17 cellular contexts compared by ENCODE assay signal in the genomic region with DNA sequence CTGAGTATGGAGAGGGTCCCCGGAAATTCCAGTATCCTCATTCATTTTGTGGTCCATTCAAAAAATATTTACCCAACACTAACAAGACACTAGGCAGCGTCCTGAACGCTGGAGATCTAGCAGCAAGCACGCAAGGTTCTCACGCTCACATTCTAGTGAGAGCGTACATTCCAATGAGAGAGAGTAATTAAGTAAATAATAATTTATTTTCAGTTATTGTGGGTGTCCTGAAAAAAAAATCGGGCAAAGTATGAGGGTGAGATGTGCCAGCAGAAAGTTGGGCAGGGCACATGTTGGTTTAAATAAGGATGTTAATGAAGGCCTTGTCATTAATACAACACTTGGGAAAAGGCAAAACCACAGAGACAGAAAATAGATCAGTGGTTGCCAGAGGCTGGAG. TPM values are rescaled to one million over a fixed set of nuclear protein-coding genes. Genes with fewer than 3 reads are reported as not detected.
DNase-seq lines count a peak whose midpoint lies in the region; ATAC-seq and TF ChIP-seq lines count a peak whose summit lies in the region.
"Had no signal": no experiment of that assay in that cellular context is flagged by ENCODE, and none has a peak within 500 bp of the region (broad histone marks: within the 10 kb centered on the region; RNA-seq: fewer than 3 reads in every experiment).

No MANE protein-coding gene starts in this region.

- no peaks in the 10 kb centered on the region for H3K27me3 ChIP-seq in CD8-positive, alpha-beta memory T cell (ENCODE audit: insufficient read depth, low read length, poor library complexity, severe bottlenecking)
- H3K27me3 ChIP-seq in body of pancreas: no peaks in the 10 kb centered on the region
- H3K27me3 ChIP-seq in mesenchymal stem cell (ENCODE audit: control insufficient read depth in 1 of 2, insufficient read depth in 1 of 2, low read length in 2 of 2): no peaks in the 10 kb centered on the region

- no peak overlapping the region for H2BK5ac ChIP-seq in mesenchymal stem cell (ENCODE audit: low read depth, low read length, poor library complexity, severe bottlenecking)

- WGBS in body of pancreas, 2 donors: 60 to 65% methylated on average over 7 of the region's 7 CpGs
- WGBS in mesenchymal stem cell: 49% methylated on average over 7 of the region's 7 CpGs

- no peak overlapping the region for H2BK15ac ChIP-seq in mesenchymal stem cell (ENCODE audit: low read depth, poor library complexity, severe bottlenecking)

- H3K4me3 ChIP-seq in CD8-positive, alpha-beta memory T cell (ENCODE audit: low read length): no peak overlapping the region
- H3K4me3 ChIP-seq in body of pancreas: no peak overlapping the region
- no peak overlapping the region for H3K4me3 ChIP-seq in mesenchymal stem cell (ENCODE audit: insufficient read depth in 1 of 2, low read depth in 1 of 2, low read length in 2 of 2)
- H3K4me3 ChIP-seq: prostate gland had no signal

- TF ChIP-seq CTCF in body of pancreas (IDR thresholded peaks at IDR 0.05): no peak

- H3K4me1 Mint-ChIP-seq in CD8-positive, alpha-beta memory T cell: peaks cover 15 to 28% (median 20%) of the 10 kb centered on the region in 3 donors

- H3K23ac ChIP-seq in mesenchymal stem cell (ENCODE audit: low read length in 2 of 2): no peak overlapping the region

- TF ChIP-seq POLR2A in body of pancreas (IDR thresholded peaks at IDR 0.05): peak in 1 of 3 donors; percentile 30

- no peak overlapping the region for H3K27ac ChIP-seq in CD8-positive, alpha-beta memory T cell (ENCODE audit: low read depth, low read length)
- H3K27ac ChIP-seq in body of pancreas (peak overlapping the region in 3 of 4 donors; percentile 32 to 78 (median 48)), mesenchymal stem cell (ENCODE audit: low read length, poor library complexity, severe bottlenecking) (peak overlapping the region; percentile 91)
- H3K27ac ChIP-seq: prostate gland had no signal

- H4K8ac ChIP-seq in mesenchymal stem cell (ENCODE audit: low read length): no peak overlapping the region

- no peak overlapping the region for H3K4me2 ChIP-seq in mesenchymal stem cell (ENCODE audit: low read length, poor library complexity, severe bottlenecking)

- peak overlapping the region; percentile 22 for H2BK120ac ChIP-seq in mesenchymal stem cell (ENCODE audit: low read depth, low read length)

- H3K4me3 Mint-ChIP-seq in CD8-positive, alpha-beta memory T cell: no peak overlapping the region
- H3K4me3 Mint-ChIP-seq: activated CD4-positive, alpha-beta T cell treated with anti-CD3 and anti-CD28 coated beads for 36 hours; stimulated activated naive CD8-positive, alpha-beta T cell treated with anti-CD3 and anti-CD28 coated beads, Interleukin-15, amount 100 ng/mL, for 72 hours had no signal

- CTCF ChIA-PET in CD8-positive, alpha-beta memory T cell (lab: Charles Lee): no interaction called here

- no peaks in the 10 kb centered on the region for H3K27me3 Mint-ChIP-seq in CD8-positive, alpha-beta memory T cell
- H3K27me3 Mint-ChIP-seq: activated CD4-positive, alpha-beta T cell treated with anti-CD3 and anti-CD28 coated beads for 36 hours; stimulated activated naive CD8-positive, alpha-beta T cell treated with anti-CD3 and anti-CD28 coated beads, Interleukin-15, amount 100 ng/mL, for 72 hours had no signal

- intact Hi-C loops in body of pancreas (cut with DNase I): no loop called here

- no peak overlapping the region for H3K14ac ChIP-seq in mesenchymal stem cell (ENCODE audit: low read length in 2 of 2)

- H3K79me1 ChIP-seq in mesenchymal stem cell (replicated peaks; ENCODE audit: low read length, poor library complexity, severe bottlenecking): peaks cover 1% of the 10 kb centered on the region

- H2AK5ac ChIP-seq in mesenchymal stem cell (ENCODE audit: low read length, severe bottlenecking): no peak overlapping the region

- no peak for DNase-seq in CD8-positive, alpha-beta memory T cell
- DNase-seq in M059J (ENCODE audit: low read depth): peak; percentile 44
- DNase-seq in body of pancreas: peak in 3 of 4 donors; percentile 35 to 38 (median 37)
- DNase-seq in mesenchymal stem cell: peak; percentile 88
- no peak for DNase-seq in NCI-H446 treated with DMSO at 0.1 percent for 48 hours (lab: John Stamatoyannopoulos, UW)
- no peak for DNase-seq in activated CD8-positive, alpha-beta memory T cell treated with anti-CD3 and anti-CD28 coated beads, Interleukin-2, amount 50 U/mL, for 4 hours
- DNase-seq: activated CD4-positive, alpha-beta T cell treated with anti-CD3 and anti-CD28 coated beads for 36 hours; AML-193; caudate nucleus; erythroblast; GF-D8; NCI-H187; stimulated activated CD4-positive, alpha-beta T cell treated with anti-CD3 and anti-CD28 coated beads, Interleukin-2, amount 100 ng/mL, for 48 hours; stimulated activated naive CD8-positive, alpha-beta T cell treated with anti-CD3 and anti-CD28 coated beads, Interleukin-15, amount 100 ng/mL, for 72 hours had no signal

- peaks cover 20% of the 10 kb centered on the region for H3K4me1 ChIP-seq in CD8-positive, alpha-beta memory T cell (ENCODE audit: insufficient read depth, low read length)
- peaks cover 19% of the 10 kb centered on the region for H3K4me1 ChIP-seq in body of pancreas
- H3K4me1 ChIP-seq in mesenchymal stem cell (ENCODE audit: control insufficient read depth, insufficient read depth, low read depth, low read length): peaks cover 9% of the 10 kb centered on the region
- H3K4me1 ChIP-seq: prostate gland had no signal

- H2AFZ ChIP-seq in mesenchymal stem cell (ENCODE audit: low read depth, low read length): no peak overlapping the region

- H3K27ac Mint-ChIP-seq in CD8-positive, alpha-beta memory T cell: peak overlapping the region in 5 of 8 donors; percentile 6 to 50 (median 43)
- H3K27ac Mint-ChIP-seq: activated CD4-positive, alpha-beta T cell treated with anti-CD3 and anti-CD28 coated beads for 36 hours; stimulated activated naive CD8-positive, alpha-beta T cell treated with anti-CD3 and anti-CD28 coated beads, Interleukin-15, amount 100 ng/mL, for 72 hours had no signal

- H2BK12ac ChIP-seq in mesenchymal stem cell (ENCODE audit: low read length in 2 of 2): no peak overlapping the region

- peaks cover 0 to 3% (median 0%) of the 10 kb centered on the region in 3 donors for H3K36me3 Mint-ChIP-seq in CD8-positive, alpha-beta memory T cell

- ATAC-seq in body of pancreas: peak; percentile 84
- no peak for ATAC-seq in GM21619 (IDR thresholded peaks at IDR 0.05; ENCODE audit: unreplicated experiment)
- ATAC-seq in HG03196 (IDR thresholded peaks at IDR 0.05; ENCODE audit: unreplicated experiment): no peak
- ATAC-seq: activated CD4-positive, alpha-beta T cell treated with anti-CD3 and anti-CD28 coated beads for 36 hours; stimulated activated naive CD8-positive, alpha-beta T cell treated with anti-CD3 and anti-CD28 coated beads, Interleukin-15, amount 100 ng/mL, for 72 hours had no signal

- H3K36me3 ChIP-seq in CD8-positive, alpha-beta memory T cell (ENCODE audit: insufficient read depth, low read length): no peaks in the 10 kb centered on the region
- no peaks in the 10 kb centered on the region for H3K36me3 ChIP-seq in body of pancreas (replicated peaks in 1 of 2; ENCODE audit: insufficient read depth in 1 of 2, low read depth in 2 of 2)
- H3K36me3 ChIP-seq in mesenchymal stem cell (ENCODE audit: control insufficient read depth in 1 of 2, insufficient read depth in 2 of 2, low read depth in 1 of 2, low read length in 2 of 2): no peaks in the 10 kb centered on the region
- H3K36me3 ChIP-seq: prostate gland had no signal

- H3K9me3 ChIP-seq in CD8-positive, alpha-beta memory T cell (ENCODE audit: low read length): no peaks in the 10 kb centered on the region
- H3K9me3 ChIP-seq in body of pancreas (no peaks in the 10 kb centered on the region), mesenchymal stem cell (ENCODE audit: control insufficient read depth, low read length) (no peaks in the 10 kb centered on the region)
- H3K9me3 ChIP-seq: prostate gland had no signal

- POLR2A ChIA-PET in CD8-positive, alpha-beta memory T cell (lab: Charles Lee): no interaction called here

- no peak overlapping the region for H3K9ac ChIP-seq in mesenchymal stem cell (ENCODE audit: low read length)

- no peak overlapping the region for H3K18ac ChIP-seq in mesenchymal stem cell (ENCODE audit: low read depth in 1 of 2, low read length in 2 of 2)

- no peak overlapping the region for H4K91ac ChIP-seq in mesenchymal stem cell (ENCODE audit: low read length)

- no peak overlapping the region for H3K4ac ChIP-seq in mesenchymal stem cell (ENCODE audit: low read depth in 1 of 2, low read length in 2 of 2)

- H3K9me3 Mint-ChIP-seq in CD8-positive, alpha-beta memory T cell: no peaks in the 10 kb centered on the region
- H3K9me3 Mint-ChIP-seq: stimulated activated naive CD8-positive, alpha-beta T cell treated with anti-CD3 and anti-CD28 coated beads, Interleukin-15, amount 100 ng/mL, for 72 hours had no signal

RNA-seq across cellular contexts. Expression of a gene that starts 4.0 kb away (rescaled TPM):
- 1 to 10 TPM; 6.7 to 7.3 TPM for total RNA-seq in CD8-positive, alpha-beta memory T cell
- 24.3 TPM for polyA plus RNA-seq in CD8-positive, alpha-beta memory T cell
- 0.37 and 3.9 TPM in 2 replicates for total RNA-seq in M059J (2014; rRNA removed; shearing (Covaris generic))
- total RNA-seq in body of pancreas: 1 to 10 TPM in 1 of 2 donors, not detected in 1; 2.9 TPM
- polyA plus RNA-seq in mesenchymal stem cell (2013, experiment 1 of 2): 7.1 TPM
- polyA plus RNA-seq in mesenchymal stem cell (2013, experiment 2 of 2): 7.5 TPM

RNA-seq across cellular contexts. Expression of a gene that starts 25.9 kb away (rescaled TPM):
- total RNA-seq in CD8-positive, alpha-beta memory T cell: 10 to 100 TPM; 11.7 to 13.0 TPM
- 8.3 TPM for polyA plus RNA-seq in CD8-positive, alpha-beta memory T cell
- 28.4 and 38.1 TPM in 2 replicates for total RNA-seq in M059J (2014; rRNA removed; shearing (Covaris generic))
- total RNA-seq in body of pancreas: 10 to 100 TPM in 1 of 2 donors, 1 to 10 TPM in 1; 5.9 to 14.5 TPM
- polyA plus RNA-seq in mesenchymal stem cell (2013, experiment 1 of 2): 74.2 TPM
- polyA plus RNA-seq in mesenchymal stem cell (2013, experiment 2 of 2): 75.9 TPM

Comparison
In these comparisons a context has a peak if more than half of its experiments do, and no peak if none do; other contexts are left out.
1. DNase-seq: peak in M059J (single experiment), body of pancreas (3 of 4) and mesenchymal stem cell (single experiment); none in CD8-positive, alpha-beta memory T cell (0 of 5), NCI-H446 treated with DMSO at 0.1 percent for 48 hours (single experiment) and activated CD8-positive, alpha-beta memory T cell treated with anti-CD3 and anti-CD28 coated beads, Interleukin-2, amount 50 U/mL, for 4 hours (single experiment).